Comparison of ENCODE assay signal across 30 cellular contexts in genomic region chr9:120514599-120514854, GRCh38.
"Had no signal": no experiment of that assay in that cellular context is flagged by ENCODE, and none has a peak within 500 bp of the region (broad histone marks: within the 10 kb centered on the region; RNA-seq: fewer than 3 reads in every experiment).

No MANE protein-coding gene starts in this region.

- H3K27ac Mint-ChIP-seq: activated B cell treated with CpG ODN at 0.5 μM for 24 hours; activated CD4-positive, alpha-beta memory T cell treated with anti-CD3 and anti-CD28 coated beads, Interleukin-2, amount 10 ng/mL, durations not matched to agents 7 days and 5 days; activated naive CD4-positive, alpha-beta T cell treated with anti-CD3 and anti-CD28 coated beads for 36 hours; activated naive CD4-positive, alpha-beta T cell treated with anti-CD3 and anti-CD28 coated beads, Interleukin-2, amount 50 U/mL, for 24 hours; activated naive CD8-positive, alpha-beta T cell treated with anti-CD3 and anti-CD28 coated beads for 36 hours; activated naive CD8-positive, alpha-beta T cell treated with anti-CD3 and anti-CD28 coated beads, Interleukin-2, amount 50 U/mL, for 24 hours; activated T-helper 1 cell treated with anti-CD3 and anti-CD28 coated beads, Interleukin-12 subunit alpha, Interleukin-12 subunit beta, Interleukin-2, Interleukin-4 antibody, amounts not matched to agents 30 ng/mL and 10 ng/mL and 1 ng/mL, durations not matched to agents 14 hours and 24 hours and 36 hours; activated T-helper 2 cell treated with anti-CD3 and anti-CD28 coated beads, Interferon-gamma antibody, Interleukin-2, Interleukin-4, amounts not matched to agents 10 μg/mL and 5 μg/mL and 100 μg/mL, durations not matched to agents 14 hours and 24 hours and 36 hours; brain; T-cell; T-helper 1 cell treated with Interleukin-12 subunit alpha and Interleukin-12 subunit beta and Interleukin-4 antibody, amounts not matched to agents 30 μg/mL and 1 μg/mL, for 36 hours; T-helper 2 cell treated with Interferon-gamma antibody and Interleukin-4, amounts not matched to agents 5 μg/mL and 100 μg/mL, for 36 hours had no signal

- DNase-seq: activated B cell treated with CpG ODN at 0.5 μM for 24 hours; activated CD4-positive, alpha-beta memory T cell treated with anti-CD3 and anti-CD28 coated beads, Interleukin-2, amount 10 ng/mL, durations not matched to agents 7 days and 5 days; activated CD4-positive, alpha-beta T cell treated with anti-CD3 and anti-CD28 coated beads for 48 hours; activated CD4-positive, alpha-beta T cell treated with anti-CD3 and anti-CD28 coated beads, Interleukin-2, amount 50 U/mL, for 4 hours; activated CD8-positive, alpha-beta memory T cell treated with anti-CD3 and anti-CD28 coated beads, Interleukin-2, amount 50 U/mL, for 48 hours; activated effector memory CD4-positive, alpha-beta T cell treated with anti-CD3 and anti-CD28 coated beads, Interleukin-2, amount 50 U/mL, for 16 hours; activated naive CD8-positive, alpha-beta T cell treated with anti-CD3 and anti-CD28 coated beads for 36 hours; activated naive CD8-positive, alpha-beta T cell treated with anti-CD3 and anti-CD28 coated beads, Interleukin-2, amount 50 U/mL, for 24 hours; activated T-cell treated with anti-CD3 and anti-CD28 coated beads for 4 hours; activated T-cell treated with anti-CD3 and anti-CD28 coated beads, Interleukin-2, amount 50 U/mL, for 4 hours; adrenal gland; aorta; central memory CD4-positive, alpha-beta T cell; cerebellar nuclear complex; colonic mucosa; effector CD8-positive, alpha-beta T cell; foreskin fibroblast; heart right ventricle; T-cell; T1000; WERI-Rb-1 had no signal

- ATAC-seq: activated CD4-positive, CD25-positive, alpha-beta regulatory T cell treated with anti-CD3 and anti-CD28 coated beads, Interleukin-2, amount 50 U/mL, for 24 hours; activated naive CD8-positive, alpha-beta T cell treated with anti-CD3 and anti-CD28 coated beads, Interleukin-2, amount 50 U/mL, for 24 hours; activated T-cell treated with anti-CD3 and anti-CD28 coated beads, Interleukin-2, amount 50 U/mL, for 4 hours; esophagus mucosa; heart right ventricle; T-cell had no signal

- H3K4me1 Mint-ChIP-seq: activated B cell treated with CpG ODN at 0.5 μM for 24 hours; activated CD4-positive, alpha-beta memory T cell treated with anti-CD3 and anti-CD28 coated beads, Interleukin-2, amount 10 ng/mL, durations not matched to agents 7 days and 5 days; activated naive CD4-positive, alpha-beta T cell treated with anti-CD3 and anti-CD28 coated beads, Interleukin-2, amount 50 U/mL, for 24 hours; activated naive CD8-positive, alpha-beta T cell treated with anti-CD3 and anti-CD28 coated beads for 36 hours; activated naive CD8-positive, alpha-beta T cell treated with anti-CD3 and anti-CD28 coated beads, Interleukin-2, amount 50 U/mL, for 24 hours had no signal

- H3K4me3 Mint-ChIP-seq: activated B cell treated with CpG ODN at 0.5 μM for 24 hours; activated CD4-positive, alpha-beta memory T cell treated with anti-CD3 and anti-CD28 coated beads, Interleukin-2, amount 10 ng/mL, durations not matched to agents 7 days and 5 days; activated naive CD4-positive, alpha-beta T cell treated with anti-CD3 and anti-CD28 coated beads for 36 hours; activated naive CD4-positive, alpha-beta T cell treated with anti-CD3 and anti-CD28 coated beads, Interleukin-2, amount 50 U/mL, for 24 hours; activated naive CD8-positive, alpha-beta T cell treated with anti-CD3 and anti-CD28 coated beads for 36 hours; activated naive CD8-positive, alpha-beta T cell treated with anti-CD3 and anti-CD28 coated beads, Interleukin-2, amount 50 U/mL, for 24 hours; activated T-cell treated with anti-CD3 and anti-CD28 coated beads, Interleukin-2, amount 50 U/mL, for 4 hours; activated T-helper 1 cell treated with anti-CD3 and anti-CD28 coated beads, Interleukin-12 subunit alpha, Interleukin-12 subunit beta, Interleukin-2, Interleukin-4 antibody, amounts not matched to agents 30 ng/mL and 10 ng/mL and 1 ng/mL, durations not matched to agents 14 hours and 24 hours and 36 hours; brain; T-cell; T-helper 1 cell treated with Interleukin-12 subunit alpha and Interleukin-12 subunit beta and Interleukin-4 antibody, amounts not matched to agents 30 μg/mL and 1 μg/mL, for 36 hours; T-helper 2 cell treated with Interferon-gamma antibody and Interleukin-4, amounts not matched to agents 5 μg/mL and 100 μg/mL, for 36 hours had no signal

- H3K27me3 Mint-ChIP-seq: activated B cell treated with CpG ODN at 0.5 μM for 24 hours; activated CD4-positive, alpha-beta memory T cell treated with anti-CD3 and anti-CD28 coated beads, Interleukin-2, amount 10 ng/mL, durations not matched to agents 7 days and 5 days; activated naive CD4-positive, alpha-beta T cell treated with anti-CD3 and anti-CD28 coated beads, Interleukin-2, amount 50 U/mL, for 24 hours; activated naive CD8-positive, alpha-beta T cell treated with anti-CD3 and anti-CD28 coated beads for 36 hours; activated naive CD8-positive, alpha-beta T cell treated with anti-CD3 and anti-CD28 coated beads, Interleukin-2, amount 50 U/mL, for 24 hours; T-cell had no signal

- H3K9me3 Mint-ChIP-seq: activated naive CD4-positive, alpha-beta T cell treated with anti-CD3 and anti-CD28 coated beads for 36 hours; activated naive CD4-positive, alpha-beta T cell treated with anti-CD3 and anti-CD28 coated beads, Interleukin-2, amount 50 U/mL, for 24 hours; activated T-cell treated with anti-CD3 and anti-CD28 coated beads, Interleukin-2, amount 50 U/mL, for 4 hours; activated T-helper 1 cell treated with anti-CD3 and anti-CD28 coated beads, Interleukin-12 subunit alpha, Interleukin-12 subunit beta, Interleukin-2, Interleukin-4 antibody, amounts not matched to agents 30 ng/mL and 10 ng/mL and 1 ng/mL, durations not matched to agents 14 hours and 24 hours and 36 hours; activated T-helper 2 cell treated with anti-CD3 and anti-CD28 coated beads, Interferon-gamma antibody, Interleukin-2, Interleukin-4, amounts not matched to agents 10 μg/mL and 5 μg/mL and 100 μg/mL, durations not matched to agents 14 hours and 24 hours and 36 hours; T-cell had no signal
